22 cellular contexts compared by ENCODE assay signal in genomic region chr22:48889209-48889830, GRCh38.
DNase-seq lines count a peak whose midpoint lies in the region; ATAC-seq, FAIRE-seq and TF ChIP-seq lines count a peak whose summit lies in the region.
"Had no signal": no experiment of that assay in that cellular context is flagged by ENCODE, and none has a peak within 500 bp of the region (broad histone marks: within the 10 kb centered on the region; RNA-seq: fewer than 3 reads in every experiment).

No MANE protein-coding gene starts in this region.

- H3K4me3 ChIP-seq in H1 (ENCODE audit: extremely low read depth in 1 of 4, insufficient read depth in 2 of 4, low read depth in 3 of 4, low read length in 4 of 4) (no peak overlapping the region), lower lobe of right lung (no peak overlapping the region), upper lobe of right lung (no peak overlapping the region)
- H3K4me3 ChIP-seq: GM23248 had no signal

- CTCF ChIA-PET in H1 (lab: Charles Lee; ENCODE audit: partially characterized antibody) = interaction anchor here (0.9 kb wide), 1 partner anchor 84 kb away, joined by 3 read pairs; no protein-coding TSS in a partner anchor
- CTCF ChIA-PET in activated CD4-positive, alpha-beta T cell treated with anti-CD3 and anti-CD28 coated beads for 36 hours (lab: Charles Lee) = interaction anchor here (0.6 kb wide), 1 partner anchor 596 kb away, joined by 3 read pairs; no protein-coding TSS in a partner anchor

- H3K9me3 ChIP-seq in H1 (ENCODE audit: insufficient read depth in 2 of 2, low read depth in 1 of 2, low read length in 1 of 2) = peaks cover 0 to 3% of the 10 kb centered on the region in 2 experiments; a peak in 1 of 4 replicates
- no peaks in the 10 kb centered on the region for H3K9me3 ChIP-seq in lower lobe of right lung
- H3K9me3 ChIP-seq in upper lobe of right lung = no peaks in the 10 kb centered on the region

- H4K8ac ChIP-seq in H1 (ENCODE audit: extremely low read depth, insufficient read depth, low read length) = no peak overlapping the region

- FAIRE-seq in H1 (lab: Jason Lieb, UNC) = no peak
- FAIRE-seq: G401.6, GM12891, GM19239 had no signal

- no peak overlapping the region for H2BK20ac ChIP-seq in H1 (ENCODE audit: low read length)

- H3K79me2 ChIP-seq in H1 (ENCODE audit: control insufficient read depth in 1 of 2, insufficient read depth in 2 of 2, low read length in 2 of 2) = no peaks in the 10 kb centered on the region

- H3K79me1 ChIP-seq in H1 (ENCODE audit: low read depth, low read length) = no peaks in the 10 kb centered on the region

- no peak for TF ChIP-seq RAD21 in H1 (IDR thresholded peaks at IDR 0.05 in 1 of 2, conservative IDR thresholded peaks at IDR 0.05 in 1 of 2; ENCODE audit: low read depth in 2 of 2, low read length in 2 of 2)

- no peak overlapping the region for H3K4me2 ChIP-seq in H1 (ENCODE audit: insufficient read depth in 1 of 2, low read depth in 2 of 2, low read length in 2 of 2)
- H3K4me2 ChIP-seq: KMS-11 had no signal

- no peak overlapping the region for H2BK15ac ChIP-seq in H1 (ENCODE audit: low read length)

- no peak overlapping the region for H3K27ac Mint-ChIP-seq in activated CD4-positive, alpha-beta T cell treated with anti-CD3 and anti-CD28 coated beads for 36 hours
- H3K27ac Mint-ChIP-seq: B cell; CD4-positive, alpha-beta T cell had no signal

- POLR2A ChIA-PET in H1 (lab: Charles Lee; ENCODE audit: partially characterized antibody) = no interaction called here
- POLR2A ChIA-PET in activated CD4-positive, alpha-beta T cell treated with anti-CD3 and anti-CD28 coated beads for 36 hours (lab: Charles Lee) = no interaction called here

- peaks cover 0 to 8% of the 10 kb centered on the region in 2 experiments for H4K20me1 ChIP-seq in H1 (replicated peaks in 1 of 2; ENCODE audit: control insufficient read depth in 1 of 2, insufficient read depth in 2 of 2, low read length in 2 of 2)

- peaks cover 13% of the 10 kb centered on the region; the same call in 1 of the 2 replicates for H3K23me2 ChIP-seq in H1 (ENCODE audit: low read depth, low read length)

- 0 out of 2 replicates have a peak overlapping the region, but pooled peaks have one; percentile 27 for H2BK12ac ChIP-seq in H1 (ENCODE audit: low read depth, low read length)

- peaks cover 0 to 4% (median 0%) of the 10 kb centered on the region in 4 experiments; a peak in 1 of 7 replicates for H3K4me1 ChIP-seq in H1 (replicated peaks in 1 of 4; ENCODE audit: control insufficient read depth in 3 of 4, insufficient read depth in 4 of 4, low read length in 3 of 4)
- H3K4me1 ChIP-seq in lower lobe of right lung = no peaks in the 10 kb centered on the region
- no peaks in the 10 kb centered on the region for H3K4me1 ChIP-seq in upper lobe of right lung

- intact Hi-C loops in Right ventricle myocardium superior (cut with DNase I) = no loop called here
- intact Hi-C loops in left cardiac atrium (cut with DNase I) = no loop called here
- intact Hi-C loops in lower lobe of right lung (cut with DNase I) = no loop called here
- intact Hi-C loops in upper lobe of right lung (cut with DNase I) = no loop called here
- intact Hi-C loops in activated CD4-positive, alpha-beta T cell treated with anti-CD3 and anti-CD28 coated beads for 36 hours (cut with DNase I, micrococcal nuclease) = no loop called here

- H3K9me3 Mint-ChIP-seq in activated CD4-positive, alpha-beta T cell treated with anti-CD3 and anti-CD28 coated beads for 36 hours (ENCODE audit: low read depth) = no peaks in the 10 kb centered on the region
- H3K9me3 Mint-ChIP-seq: CD4-positive, alpha-beta T cell had no signal

- no peak overlapping the region for H2BK120ac ChIP-seq in H1 (replicated peaks; ENCODE audit: low read depth, low read length)

- no peak overlapping the region for H3K14ac ChIP-seq in H1 (ENCODE audit: insufficient read length)

- no peak for ATAC-seq in Right ventricle myocardium superior (ENCODE audit: poor library complexity)
- no peak for ATAC-seq in left cardiac atrium
- no peak for ATAC-seq in lower lobe of right lung
- ATAC-seq in upper lobe of right lung = no peak
- no peak for ATAC-seq in activated CD4-positive, alpha-beta T cell treated with anti-CD3 and anti-CD28 coated beads for 36 hours

- H4K91ac ChIP-seq in H1 (replicated peaks; ENCODE audit: insufficient read length, low read length) = no peak overlapping the region

- no peak overlapping the region for H2AK5ac ChIP-seq in H1 (ENCODE audit: low read depth, low read length)

- no peak overlapping the region for H4K5ac ChIP-seq in H1 (ENCODE audit: insufficient read length, low read depth, low read length)

- H3K4me1 Mint-ChIP-seq in activated CD4-positive, alpha-beta T cell treated with anti-CD3 and anti-CD28 coated beads for 36 hours = no peaks in the 10 kb centered on the region
- H3K4me1 Mint-ChIP-seq: B cell had no signal

- no peak for TF ChIP-seq EP300 in H1 (IDR thresholded peaks at IDR 0.05; ENCODE audit: borderline replicate concordance in 1 of 2, low read depth in 2 of 2, low read length in 2 of 2)

- H3K36me3 ChIP-seq in H1 (ENCODE audit: control insufficient read depth in 2 of 4, insufficient read depth in 4 of 4, low read length in 3 of 4) (no peaks in the 10 kb centered on the region), lower lobe of right lung (no peaks in the 10 kb centered on the region), upper lobe of right lung (no peaks in the 10 kb centered on the region)

- peaks cover 16% of the 10 kb centered on the region for H3K27me3 Mint-ChIP-seq in activated CD4-positive, alpha-beta T cell treated with anti-CD3 and anti-CD28 coated beads for 36 hours
- H3K27me3 Mint-ChIP-seq: B cell had no signal

- no peak overlapping the region for H3K56ac ChIP-seq in H1 (replicated peaks; ENCODE audit: insufficient read length, low read depth, low read length)

- TF ChIP-seq CTCF in H1 (IDR thresholded peaks at IDR 0.05; ENCODE audit: control extremely low read depth in 1 of 3, insufficient read depth in 1 of 3, low read depth in 1 of 3, low read length in 3 of 3) = no peak
- no peak for TF ChIP-seq CTCF in lower lobe of right lung (IDR thresholded peaks at IDR 0.05)
- no peak for TF ChIP-seq CTCF in upper lobe of right lung (IDR thresholded peaks at IDR 0.05)

- H3K27ac ChIP-seq in H1 (ENCODE audit: low read depth, low read length) (no peak overlapping the region), lower lobe of right lung (no peak overlapping the region), upper lobe of right lung (no peak overlapping the region)
- H3K27ac ChIP-seq: GM23248, KMS-11 had no signal

- TF ChIP-seq POLR2A in H1 (IDR thresholded peaks at IDR 0.05; ENCODE audit: control extremely low read depth in 1 of 2, low read depth in 2 of 2, low read length in 2 of 2) = no peak

- H3K4me3 Mint-ChIP-seq in activated CD4-positive, alpha-beta T cell treated with anti-CD3 and anti-CD28 coated beads for 36 hours = no peak overlapping the region
- H3K4me3 Mint-ChIP-seq: B cell; CD4-positive, alpha-beta T cell had no signal

- no peak overlapping the region for H3K4ac ChIP-seq in H1 (replicated peaks; ENCODE audit: insufficient read length, low read depth, low read length)

- no peak overlapping the region for H3K18ac ChIP-seq in H1 (ENCODE audit: extremely low read depth, low read length)

- H3K23ac ChIP-seq in H1 (ENCODE audit: insufficient read length) = no peak overlapping the region

- peaks cover 0 to 4% (median 2%) of the 10 kb centered on the region in 4 experiments; a peak in 3 of 7 replicates for H3K27me3 ChIP-seq in H1 (replicated peaks in 1 of 4; ENCODE audit: control insufficient read depth in 3 of 4, extremely low read depth in 1 of 4, insufficient read depth in 3 of 4, low read length in 3 of 4)
- H3K27me3 ChIP-seq in lower lobe of right lung (ENCODE audit: low read depth) = peaks cover 16% of the 10 kb centered on the region
- H3K27me3 ChIP-seq in upper lobe of right lung = no peaks in the 10 kb centered on the region

- H2BK5ac ChIP-seq in H1 (ENCODE audit: low read depth, low read length) = no peak overlapping the region

- peak; percentile 12 for DNase-seq in Right ventricle myocardium superior
- no peak for DNase-seq in left cardiac atrium
- DNase-seq in H1 (ENCODE audit: low read depth in 1 of 2, low spot score in 2 of 2) = no peak
- DNase-seq in lower lobe of right lung = peak; percentile 35
- DNase-seq in upper lobe of right lung = peak; percentile 23
- DNase-seq in cortex of kidney (lab: John Stamatoyannopoulos, UW) = no peak
- DNase-seq in activated CD4-positive, alpha-beta T cell treated with anti-CD3 and anti-CD28 coated beads for 36 hours = no peak
- DNase-seq: Calu3; DMS79 treated with DMSO at 0.1 percent for 48 hours; GM23248; NCI-H1092; NCI-H1694 treated with DMSO at 0.1 percent for 48 hours; NCI-H69; NK-92 treated with Interleukin-12 subunit alpha and Interleukin-12 subunit beta, amount 100 ng/mL, for 24 hours; OCI-M1; RPMI8226 had no signal

- no peak overlapping the region for H3K9ac ChIP-seq in H1 (replicated peaks in 1 of 4; ENCODE audit: extremely low read depth in 1 of 4, low read depth in 3 of 4, low read length in 3 of 4)
- H3K9ac ChIP-seq: GM23248, KMS-11 had no signal

- H3K36me3 Mint-ChIP-seq in activated CD4-positive, alpha-beta T cell treated with anti-CD3 and anti-CD28 coated beads for 36 hours (ENCODE audit: low read depth) = no peaks in the 10 kb centered on the region

- no peak overlapping the region for H2AFZ ChIP-seq in H1 (ENCODE audit: low read length)
- H2AFZ ChIP-seq: GM23248 had no signal

- WGBS in H1 (ENCODE audit: extremely low coverage in 1 of 2, insufficient coverage in 1 of 2, insufficient read length in 1 of 2, insufficient replicate concordance in 2 of 2, low coverage in 1 of 2, low lambda C conversion rate in 2 of 2, missing lambda C conversion rate in 1 of 2), 2 experiments = 95% methylated on average over 14 of the region's 14 CpGs; no CpG with 5 or more reads in 1 of the 2 experiments

TF ChIP-seq in H1, 55 proteins besides CTCF, POLR2A, EP300 and RAD21:
- TF ChIP-seq MAX (IDR thresholded peaks at IDR 0.05) (no peak), ASH2L (IDR thresholded peaks at IDR 0.05; ENCODE audit: low read length) (no peak)

Comparison
In these comparisons a context has a peak if more than half of its experiments do, and no peak if none do; other contexts are left out.
1. DNase-seq: peak in Right ventricle myocardium superior (single experiment), lower lobe of right lung (single experiment) and upper lobe of right lung (single experiment); none in left cardiac atrium (single experiment), H1 (0 of 2), cortex of kidney (single experiment) and activated CD4-positive, alpha-beta T cell treated with anti-CD3 and anti-CD28 coated beads for 36 hours (single experiment).